In genomic region chr20:56710577-56711465, GRCh38 we compare ENCODE assay signal across 16 cellular contexts.
DNase-seq lines count a peak whose midpoint lies in the region; ATAC-seq and TF ChIP-seq lines count a peak whose summit lies in the region.
"Had no signal": no experiment of that assay in that cellular context is flagged by ENCODE, and none has a peak within 500 bp of the region (broad histone marks: within the 10 kb centered on the region; RNA-seq: fewer than 3 reads in every experiment).

No MANE protein-coding gene starts in this region.

- no peaks in the 10 kb centered on the region for H3F3A ChIP-seq in smooth muscle cell (ENCODE audit: low read depth)

- H3K4me3 ChIP-seq in IMR-90 (ENCODE audit: insufficient read depth, low read depth, low read length) (no peak overlapping the region), brain microvascular endothelial cell (ENCODE audit: low read depth, low read length) (no peak overlapping the region), smooth muscle cell (no peak overlapping the region)

- no peak overlapping the region for H3K18ac ChIP-seq in IMR-90 (ENCODE audit: low read depth, low read length)

- H3K4me2 ChIP-seq in IMR-90 (ENCODE audit: low read depth, low read length) (no peak overlapping the region), smooth muscle cell (no peak overlapping the region)

- ATAC-seq in IMR-90 (ENCODE audit: low read depth) (no peak), HG03432 (IDR thresholded peaks at IDR 0.05; ENCODE audit: unreplicated experiment) (no peak), T-cell (replicated peaks in 1 of 4) (no peak)
- ATAC-seq: activated T-helper 17 cell treated with anti-CD3 and anti-CD28 coated beads, Interleukin-2, amount 50 U/mL, for 72 hours had no signal

- TF ChIP-seq RAD21 in IMR-90 (IDR thresholded peaks at IDR 0.05; ENCODE audit: low read length) = no peak

- peaks cover 2% of the 10 kb centered on the region; the same call in 1 of the 2 replicates for H3K27me3 ChIP-seq in IMR-90 (ENCODE audit: control insufficient read depth, insufficient read depth, low read length)
- no peaks in the 10 kb centered on the region for H3K27me3 ChIP-seq in brain microvascular endothelial cell (replicated peaks)
- H3K27me3 ChIP-seq in smooth muscle cell (ENCODE audit: low read depth) = no peaks in the 10 kb centered on the region

- WGBS in IMR-90 (ENCODE audit: extremely low coverage in 2 of 2, insufficient read length in 1 of 2), 2 experiments = 55% methylated on average over 2 of the region's 8 CpGs; no CpG with 5 or more reads in 1 of the 2 experiments
- WGBS in smooth muscle cell (ENCODE audit: low lambda C conversion rate) = 36% methylated on average over 7 of the region's 8 CpGs

- H3K9me3 ChIP-seq in IMR-90 (ENCODE audit: control insufficient read depth, insufficient read depth, low read length) = no peaks in the 10 kb centered on the region
- H3K9me3 ChIP-seq in smooth muscle cell (replicated peaks; ENCODE audit: low read depth) = no peaks in the 10 kb centered on the region

- H4K20me1 ChIP-seq in IMR-90 (ENCODE audit: insufficient read depth, low read length) (no peaks in the 10 kb centered on the region), smooth muscle cell (ENCODE audit: low read depth) (no peaks in the 10 kb centered on the region)

- DNase-seq in Caki2 (ENCODE audit: low read depth) (peak; percentile 78), IMR-90 (peak; percentile 13), brain microvascular endothelial cell (peak; percentile 14), iris pigment epithelial cell (ENCODE audit: low read depth) (peak; percentile 34), T-cell (no peak), NCI-H82 treated with DMSO at 0.1 percent for 48 hours (lab: John Stamatoyannopoulos, UW; ENCODE audit: unreplicated experiment) (no peak), smooth muscle cell (lab: John Stamatoyannopoulos, UW; ENCODE audit: unreplicated experiment) (no peak)
- DNase-seq: activated CD4-positive, alpha-beta memory T cell treated with anti-CD3 and anti-CD28 coated beads for 36 hours; aorta; islet precursor cell; Karpas-422; NCI-H2029; NCI-H748 treated with DMSO at 0.1 percent for 48 hours; SHP77 had no signal

- no peak overlapping the region for H4K8ac ChIP-seq in IMR-90 (ENCODE audit: low read depth in 2 of 2, low read length in 2 of 2)

- no peak overlapping the region for H3K56ac ChIP-seq in IMR-90 (ENCODE audit: extremely low read depth, insufficient read depth, low read length)

- H3K4me1 ChIP-seq in IMR-90 (ENCODE audit: control insufficient read depth, insufficient read depth, low read length) (no peaks in the 10 kb centered on the region), smooth muscle cell (ENCODE audit: low read depth) (no peaks in the 10 kb centered on the region)

- no peaks in the 10 kb centered on the region for H3K36me3 Mint-ChIP-seq in T-cell
- H3K36me3 Mint-ChIP-seq: activated CD4-positive, alpha-beta memory T cell treated with anti-CD3 and anti-CD28 coated beads for 36 hours had no signal

- no peak overlapping the region for H2BK15ac ChIP-seq in IMR-90 (ENCODE audit: low read depth, low read length)

- dilution Hi-C loops in IMR-90 (cut with HindIII; ENCODE audit: low sequenced_read_pairs, unreplicated experiment) = no loop called here

- TF ChIP-seq POLR2A in IMR-90 (IDR thresholded peaks at IDR 0.05; ENCODE audit: low read depth, low read length) = no peak

- POLR2A ChIA-PET in IMR-90 (lab: Charles Lee; ENCODE audit: unreplicated experiment) = no interaction called here
- POLR2A ChIA-PET in T-cell (lab: Charles Lee) = no interaction called here

- no peak overlapping the region for H2BK120ac ChIP-seq in IMR-90 (ENCODE audit: low read depth, low read length)

- no peaks in the 10 kb centered on the region for H3K9me1 ChIP-seq in IMR-90 (ENCODE audit: insufficient read depth, low read length)

- H2BK20ac ChIP-seq in IMR-90 (ENCODE audit: low read depth, low read length) = no peak overlapping the region

- H3K23ac ChIP-seq in IMR-90 (ENCODE audit: low read depth, low read length) = no peak overlapping the region

- H3K4ac ChIP-seq in IMR-90 (ENCODE audit: low read depth, low read length) = no peak overlapping the region

- TF ChIP-seq CTCF in IMR-90 (conservative IDR thresholded peaks at IDR 0.05; ENCODE audit: low read depth, low read length) (no peak), brain microvascular endothelial cell (IDR thresholded peaks at IDR 0.05; ENCODE audit: low read depth, low read length, missing control alignments) (no peak), smooth muscle cell (IDR thresholded peaks at IDR 0.05; ENCODE audit: borderline replicate concordance, insufficient read depth, poor library complexity, severe bottlenecking) (no peak)

- H3K27ac ChIP-seq in IMR-90 (ENCODE audit: insufficient read depth, low read length) (no peak overlapping the region), brain microvascular endothelial cell (no peak overlapping the region), smooth muscle cell (ENCODE audit: low read depth) (no peak overlapping the region)

- H2AK5ac ChIP-seq in IMR-90 (ENCODE audit: low read depth, low read length) = no peak overlapping the region

- in situ Hi-C loops in Caki2 (cut with HindIII; ENCODE audit: low pct_unique_long_range_greater_than_20kb, low sequenced_read_pairs) (no loop called here), IMR-90 (cut with MboI; ENCODE audit: low sequenced_read_pairs) (no loop called here), brain microvascular endothelial cell (cut with HindIII; ENCODE audit: low pct_ligation_motif_present, low sequenced_read_pairs) (no loop called here)

- no peak overlapping the region for H3K14ac ChIP-seq in IMR-90 (replicated peaks; ENCODE audit: low read depth, low read length)

- no peak overlapping the region for H3K4me3 Mint-ChIP-seq in T-cell
- H3K4me3 Mint-ChIP-seq: activated CD4-positive, alpha-beta memory T cell treated with anti-CD3 and anti-CD28 coated beads for 36 hours; activated T-helper 17 cell treated with anti-CD3 and anti-CD28 coated beads, Interleukin-2, amount 50 U/mL, for 72 hours had no signal

- CTCF ChIA-PET in IMR-90 (lab: Yijun Ruan, JAX) = no interaction called here
- CTCF ChIA-PET in T-cell (lab: Charles Lee) = no interaction called here

- H2AK9ac ChIP-seq in IMR-90 (replicated peaks; ENCODE audit: low read depth, low read length, poor library complexity) = no peak overlapping the region

- no peaks in the 10 kb centered on the region for H3K4me1 Mint-ChIP-seq in T-cell
- H3K4me1 Mint-ChIP-seq: activated T-helper 17 cell treated with anti-CD3 and anti-CD28 coated beads, Interleukin-2, amount 50 U/mL, for 72 hours had no signal

- H2AFZ ChIP-seq in IMR-90 (replicated peaks; ENCODE audit: low read length, poor library complexity) = no peak overlapping the region
- H2AFZ ChIP-seq in smooth muscle cell (ENCODE audit: low read depth) = no peak overlapping the region

- peaks cover 0 to 3% (median 0%) of the 10 kb centered on the region in 3 donors for H3K9me3 Mint-ChIP-seq in T-cell
- H3K9me3 Mint-ChIP-seq: activated CD4-positive, alpha-beta memory T cell treated with anti-CD3 and anti-CD28 coated beads for 36 hours; activated T-helper 17 cell treated with anti-CD3 and anti-CD28 coated beads, Interleukin-2, amount 50 U/mL, for 72 hours had no signal

- H3K9ac ChIP-seq in IMR-90 (ENCODE audit: low read depth, low read length) (no peak overlapping the region), smooth muscle cell (ENCODE audit: low read depth) (no peak overlapping the region)

- H3K27ac Mint-ChIP-seq in T-cell = no peak overlapping the region
- H3K27ac Mint-ChIP-seq: activated CD4-positive, alpha-beta memory T cell treated with anti-CD3 and anti-CD28 coated beads for 36 hours; activated T-helper 17 cell treated with anti-CD3 and anti-CD28 coated beads, Interleukin-2, amount 50 U/mL, for 72 hours had no signal

- H3K79me1 ChIP-seq in IMR-90 (ENCODE audit: low read depth in 1 of 2, low read length in 2 of 2) = no peaks in the 10 kb centered on the region

- H3K36me3 ChIP-seq in IMR-90 (ENCODE audit: control insufficient read depth, insufficient read depth, low read length) (no peaks in the 10 kb centered on the region), brain microvascular endothelial cell (replicated peaks) (no peaks in the 10 kb centered on the region), smooth muscle cell (ENCODE audit: low read depth) (no peaks in the 10 kb centered on the region)

- H4K91ac ChIP-seq in IMR-90 (ENCODE audit: insufficient read depth, low read depth, low read length) = no peak overlapping the region

- no TSS peak for BruUV-seq in IMR-90 (replicated peaks; lab: Mats Ljungman, UMichigan)

- no peak overlapping the region for H4K5ac ChIP-seq in IMR-90 (ENCODE audit: low read depth, low read length)

- peaks cover 9 to 11% of the 10 kb centered on the region in 2 donors for H3K27me3 Mint-ChIP-seq in T-cell

- no peak overlapping the region for H2BK5ac ChIP-seq in IMR-90 (ENCODE audit: low read depth, low read length, poor library complexity, severe bottlenecking)

- no peaks in the 10 kb centered on the region for H3K79me2 ChIP-seq in smooth muscle cell (ENCODE audit: low read depth)

- intact Hi-C loops in IMR-90 (cut with micrococcal nuclease) = no loop called here

TF ChIP-seq in IMR-90, 13 proteins besides CTCF, POLR2A, EP300 and RAD21 (continues in another document):
- no peak for TF ChIP-seq ELK1 (IDR thresholded peaks at IDR 0.05; ENCODE audit: borderline replicate concordance, low read depth, low read length)
- TF ChIP-seq MAZ (IDR thresholded peaks at IDR 0.05; ENCODE audit: borderline replicate concordance, low read depth, low read length) = no peak
- no peak for TF ChIP-seq BHLHE40 (IDR thresholded peaks at IDR 0.05; ENCODE audit: low read depth, low read length)
- no peak for TF ChIP-seq NFE2L2 (IDR thresholded peaks at IDR 0.05; ENCODE audit: low read depth, low read length)
- no peak for TF ChIP-seq RFX5 (IDR thresholded peaks at IDR 0.05; ENCODE audit: low read depth, low read length)
- no peak for TF ChIP-seq MXI1 (IDR thresholded peaks at IDR 0.05; ENCODE audit: borderline replicate concordance, low read depth, low read length)
- TF ChIP-seq CHD1 (IDR thresholded peaks at IDR 0.05; ENCODE audit: low read depth, low read length) = no peak
- no peak for TF ChIP-seq MAFK (IDR thresholded peaks at IDR 0.05; ENCODE audit: low read depth, low read length)
- TF ChIP-seq RCOR1 (IDR thresholded peaks at IDR 0.05; ENCODE audit: insufficient replicate concordance, low read length) = no peak
- TF ChIP-seq FOS (IDR thresholded peaks at IDR 0.05; ENCODE audit: low read depth, low read length) = no peak
- TF ChIP-seq CEBPB (IDR thresholded peaks at IDR 0.05; ENCODE audit: low read depth, low read length) = no peak

Comparison
In these comparisons a context has a peak if more than half of its experiments do, and no peak if none do; other contexts are left out.
1. DNase-seq: peak in Caki2 (single experiment), IMR-90 (single experiment), brain microvascular endothelial cell (single experiment) and iris pigment epithelial cell (single experiment); none in T-cell (0 of 34), NCI-H82 treated with DMSO at 0.1 percent for 48 hours (single experiment) and smooth muscle cell (single experiment).